In the genomic region with DNA sequence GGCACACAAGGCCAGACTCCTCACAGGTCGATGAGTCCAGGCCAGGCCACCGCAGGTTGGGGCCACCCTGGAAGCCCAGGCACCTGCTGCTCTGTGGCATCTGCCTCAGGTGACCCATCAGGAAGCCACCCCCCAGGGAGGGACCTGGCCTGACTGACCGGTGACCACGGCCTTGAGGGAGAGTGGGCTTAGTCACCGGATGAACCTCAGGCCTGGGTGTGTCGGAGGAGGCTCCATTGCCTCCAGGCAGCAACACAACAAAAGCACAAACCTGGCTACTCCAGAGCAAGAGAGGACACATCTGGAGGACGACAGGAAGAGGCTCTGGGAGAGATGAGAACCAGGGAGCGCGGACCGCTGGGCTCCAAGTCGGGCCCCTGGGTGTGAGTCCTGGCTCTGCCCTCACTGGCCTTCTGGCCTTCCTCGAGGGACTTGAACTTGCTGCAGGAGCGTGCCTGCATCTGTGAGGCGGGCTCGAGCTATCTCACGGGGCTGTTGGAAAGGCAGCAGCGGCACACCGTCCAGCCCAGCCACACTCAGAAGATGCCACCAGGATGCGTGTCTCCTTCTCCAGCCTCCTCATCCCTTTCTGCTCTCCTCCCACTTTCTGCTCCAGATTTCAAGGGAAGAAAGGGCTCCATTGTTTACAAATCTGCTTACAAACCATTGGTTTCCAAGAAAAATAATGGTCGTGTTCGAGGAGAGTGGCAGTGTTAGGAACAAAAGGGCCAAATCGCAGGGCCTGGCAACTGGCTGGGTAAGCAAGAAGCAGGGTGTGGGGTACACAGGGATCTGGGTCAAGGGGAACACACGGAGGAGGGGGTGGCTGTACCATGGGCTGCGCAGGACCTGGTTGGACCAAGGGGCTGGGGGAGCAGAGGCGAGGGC, we compare ENCODE assay signal across 2 cellular contexts.
TF ChIP-seq lines count a peak whose summit lies in the region.

No MANE protein-coding gene starts in this region.

TF ChIP-seq in SK-N-SH, 30 proteins besides CTCF, POLR2A, EP300 and RAD21 (continued from another document):
- TF ChIP-seq, protein P1, sequence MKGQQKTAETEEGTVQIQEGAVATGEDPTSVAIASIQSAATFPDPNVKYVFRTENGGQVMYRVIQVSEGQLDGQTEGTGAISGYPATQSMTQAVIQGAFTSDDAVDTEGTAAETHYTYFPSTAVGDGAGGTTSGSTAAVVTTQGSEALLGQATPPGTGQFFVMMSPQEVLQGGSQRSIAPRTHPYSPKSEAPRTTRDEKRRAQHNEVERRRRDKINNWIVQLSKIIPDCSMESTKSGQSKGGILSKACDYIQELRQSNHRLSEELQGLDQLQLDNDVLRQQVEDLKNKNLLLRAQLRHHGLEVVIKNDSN (IDR thresholded peaks at IDR 0.05; ENCODE audit: borderline replicate concordance, low read depth) = no peak
- TF ChIP-seq MEF2A (IDR thresholded peaks at IDR 0.05; ENCODE audit: borderline replicate concordance, low read depth) (no peak), TAF1 (IDR thresholded peaks at IDR 0.05; ENCODE audit: borderline replicate concordance, low read depth, low read length) (no peak), FOXJ3 (CRISPR knock-in tag; IDR thresholded peaks at IDR 0.05) (no peak), RXRA (IDR thresholded peaks at IDR 0.05; ENCODE audit: borderline replicate concordance, low read depth) (no peak), NRF1 (IDR thresholded peaks at IDR 0.05; ENCODE audit: low read depth, low read length) (no peak), FOSL2 (IDR thresholded peaks at IDR 0.05; ENCODE audit: borderline replicate concordance, low read depth) (no peak), GATA2 (CRISPR knock-in tag; IDR thresholded peaks at IDR 0.05) (no peak)
- TF ChIP-seq, protein P2, sequence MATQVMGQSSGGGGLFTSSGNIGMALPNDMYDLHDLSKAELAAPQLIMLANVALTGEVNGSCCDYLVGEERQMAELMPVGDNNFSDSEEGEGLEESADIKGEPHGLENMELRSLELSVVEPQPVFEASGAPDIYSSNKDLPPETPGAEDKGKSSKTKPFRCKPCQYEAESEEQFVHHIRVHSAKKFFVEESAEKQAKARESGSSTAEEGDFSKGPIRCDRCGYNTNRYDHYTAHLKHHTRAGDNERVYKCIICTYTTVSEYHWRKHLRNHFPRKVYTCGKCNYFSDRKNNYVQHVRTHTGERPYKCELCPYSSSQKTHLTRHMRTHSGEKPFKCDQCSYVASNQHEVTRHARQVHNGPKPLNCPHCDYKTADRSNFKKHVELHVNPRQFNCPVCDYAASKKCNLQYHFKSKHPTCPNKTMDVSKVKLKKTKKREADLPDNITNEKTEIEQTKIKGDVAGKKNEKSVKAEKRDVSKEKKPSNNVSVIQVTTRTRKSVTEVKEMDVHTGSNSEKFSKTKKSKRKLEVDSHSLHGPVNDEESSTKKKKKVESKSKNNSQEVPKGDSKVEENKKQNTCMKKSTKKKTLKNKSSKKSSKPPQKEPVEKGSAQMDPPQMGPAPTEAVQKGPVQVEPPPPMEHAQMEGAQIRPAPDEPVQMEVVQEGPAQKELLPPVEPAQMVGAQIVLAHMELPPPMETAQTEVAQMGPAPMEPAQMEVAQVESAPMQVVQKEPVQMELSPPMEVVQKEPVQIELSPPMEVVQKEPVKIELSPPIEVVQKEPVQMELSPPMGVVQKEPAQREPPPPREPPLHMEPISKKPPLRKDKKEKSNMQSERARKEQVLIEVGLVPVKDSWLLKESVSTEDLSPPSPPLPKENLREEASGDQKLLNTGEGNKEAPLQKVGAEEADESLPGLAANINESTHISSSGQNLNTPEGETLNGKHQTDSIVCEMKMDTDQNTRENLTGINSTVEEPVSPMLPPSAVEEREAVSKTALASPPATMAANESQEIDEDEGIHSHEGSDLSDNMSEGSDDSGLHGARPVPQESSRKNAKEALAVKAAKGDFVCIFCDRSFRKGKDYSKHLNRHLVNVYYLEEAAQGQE (IDR thresholded peaks at IDR 0.05; ENCODE audit: low read depth, low read length) = no peak

TF ChIP-seq in SK-N-SH treated with all-trans-retinoic acid at 6 μM for 48 hours, 23 proteins besides CTCF, POLR2A, EP300 and RAD21 (continued from another document):
- TF ChIP-seq, protein P3, sequence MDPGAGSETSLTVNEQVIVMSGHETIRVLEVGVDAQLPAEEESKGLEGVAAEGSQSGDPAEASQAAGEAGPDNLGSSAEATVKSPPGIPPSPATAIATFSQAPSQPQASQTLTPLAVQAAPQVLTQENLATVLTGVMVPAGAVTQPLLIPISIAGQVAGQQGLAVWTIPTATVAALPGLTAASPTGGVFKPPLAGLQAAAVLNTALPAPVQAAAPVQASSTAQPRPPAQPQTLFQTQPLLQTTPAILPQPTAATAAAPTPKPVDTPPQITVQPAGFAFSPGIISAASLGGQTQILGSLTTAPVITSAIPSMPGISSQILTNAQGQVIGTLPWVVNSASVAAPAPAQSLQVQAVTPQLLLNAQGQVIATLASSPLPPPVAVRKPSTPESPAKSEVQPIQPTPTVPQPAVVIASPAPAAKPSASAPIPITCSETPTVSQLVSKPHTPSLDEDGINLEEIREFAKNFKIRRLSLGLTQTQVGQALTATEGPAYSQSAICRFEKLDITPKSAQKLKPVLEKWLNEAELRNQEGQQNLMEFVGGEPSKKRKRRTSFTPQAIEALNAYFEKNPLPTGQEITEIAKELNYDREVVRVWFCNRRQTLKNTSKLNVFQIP (CRISPR knock-in tag; IDR thresholded peaks at IDR 0.05; ENCODE audit: borderline replicate concordance, low read depth) = no peak
- TF ChIP-seq ISL1 (CRISPR knock-in tag; IDR thresholded peaks at IDR 0.05) = no peak
- TF ChIP-seq ZNF70 (CRISPR knock-in tag; IDR thresholded peaks at IDR 0.05) = no peak
- TF ChIP-seq ZNF565 (CRISPR knock-in tag; conservative IDR thresholded peaks at IDR 0.05; ENCODE audit: low read depth) = no peak
- TF ChIP-seq ZC3H10 (CRISPR knock-in tag; IDR thresholded peaks at IDR 0.05) = no peak
- TF ChIP-seq ESRRG (CRISPR knock-in tag; IDR thresholded peaks at IDR 0.05) = no peak
- TF ChIP-seq RARB (CRISPR knock-in tag; IDR thresholded peaks at IDR 0.05) = no peak
- TF ChIP-seq, protein P4, sequence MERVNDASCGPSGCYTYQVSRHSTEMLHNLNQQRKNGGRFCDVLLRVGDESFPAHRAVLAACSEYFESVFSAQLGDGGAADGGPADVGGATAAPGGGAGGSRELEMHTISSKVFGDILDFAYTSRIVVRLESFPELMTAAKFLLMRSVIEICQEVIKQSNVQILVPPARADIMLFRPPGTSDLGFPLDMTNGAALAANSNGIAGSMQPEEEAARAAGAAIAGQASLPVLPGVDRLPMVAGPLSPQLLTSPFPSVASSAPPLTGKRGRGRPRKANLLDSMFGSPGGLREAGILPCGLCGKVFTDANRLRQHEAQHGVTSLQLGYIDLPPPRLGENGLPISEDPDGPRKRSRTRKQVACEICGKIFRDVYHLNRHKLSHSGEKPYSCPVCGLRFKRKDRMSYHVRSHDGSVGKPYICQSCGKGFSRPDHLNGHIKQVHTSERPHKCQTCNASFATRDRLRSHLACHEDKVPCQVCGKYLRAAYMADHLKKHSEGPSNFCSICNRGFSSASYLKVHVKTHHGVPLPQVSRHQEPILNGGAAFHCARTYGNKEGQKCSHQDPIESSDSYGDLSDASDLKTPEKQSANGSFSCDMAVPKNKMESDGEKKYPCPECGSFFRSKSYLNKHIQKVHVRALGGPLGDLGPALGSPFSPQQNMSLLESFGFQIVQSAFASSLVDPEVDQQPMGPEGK (CRISPR knock-in tag; IDR thresholded peaks at IDR 0.05; ENCODE audit: borderline replicate concordance) = no peak
- TF ChIP-seq, protein P5, sequence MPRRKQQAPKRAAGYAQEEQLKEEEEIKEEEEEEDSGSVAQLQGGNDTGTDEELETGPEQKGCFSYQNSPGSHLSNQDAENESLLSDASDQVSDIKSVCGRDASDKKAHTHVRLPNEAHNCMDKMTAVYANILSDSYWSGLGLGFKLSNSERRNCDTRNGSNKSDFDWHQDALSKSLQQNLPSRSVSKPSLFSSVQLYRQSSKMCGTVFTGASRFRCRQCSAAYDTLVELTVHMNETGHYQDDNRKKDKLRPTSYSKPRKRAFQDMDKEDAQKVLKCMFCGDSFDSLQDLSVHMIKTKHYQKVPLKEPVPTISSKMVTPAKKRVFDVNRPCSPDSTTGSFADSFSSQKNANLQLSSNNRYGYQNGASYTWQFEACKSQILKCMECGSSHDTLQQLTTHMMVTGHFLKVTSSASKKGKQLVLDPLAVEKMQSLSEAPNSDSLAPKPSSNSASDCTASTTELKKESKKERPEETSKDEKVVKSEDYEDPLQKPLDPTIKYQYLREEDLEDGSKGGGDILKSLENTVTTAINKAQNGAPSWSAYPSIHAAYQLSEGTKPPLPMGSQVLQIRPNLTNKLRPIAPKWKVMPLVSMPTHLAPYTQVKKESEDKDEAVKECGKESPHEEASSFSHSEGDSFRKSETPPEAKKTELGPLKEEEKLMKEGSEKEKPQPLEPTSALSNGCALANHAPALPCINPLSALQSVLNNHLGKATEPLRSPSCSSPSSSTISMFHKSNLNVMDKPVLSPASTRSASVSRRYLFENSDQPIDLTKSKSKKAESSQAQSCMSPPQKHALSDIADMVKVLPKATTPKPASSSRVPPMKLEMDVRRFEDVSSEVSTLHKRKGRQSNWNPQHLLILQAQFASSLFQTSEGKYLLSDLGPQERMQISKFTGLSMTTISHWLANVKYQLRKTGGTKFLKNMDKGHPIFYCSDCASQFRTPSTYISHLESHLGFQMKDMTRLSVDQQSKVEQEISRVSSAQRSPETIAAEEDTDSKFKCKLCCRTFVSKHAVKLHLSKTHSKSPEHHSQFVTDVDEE (CRISPR knock-in tag; IDR thresholded peaks at IDR 0.05) = no peak
- no peak for TF ChIP-seq BACH2 (CRISPR knock-in tag; IDR thresholded peaks at IDR 0.05; ENCODE audit: borderline replicate concordance)
- no peak for TF ChIP-seq OSR1 (CRISPR knock-in tag; IDR thresholded peaks at IDR 0.05)
- TF ChIP-seq ZNF8 (CRISPR knock-in tag; IDR thresholded peaks at IDR 0.05) = no peak
